Comparison of ENCODE assay signal across 8 cellular contexts in genomic region chr2:84515788-84516187, GRCh38. TPM values are rescaled to one million over a fixed set of nuclear protein-coding genes. Genes with fewer than 3 reads are reported as not detected.
DNase-seq lines count a peak whose midpoint lies in the region; ATAC-seq, FAIRE-seq and TF ChIP-seq lines count a peak whose summit lies in the region.

No MANE protein-coding gene starts in this region.

- H3K4me1 Mint-ChIP-seq in osteocyte (ENCODE audit: unreplicated experiment) = peaks cover 5% of the 10 kb centered on the region

- H3K36me3 Mint-ChIP-seq in osteocyte (ENCODE audit: unreplicated experiment) = no peaks in the 10 kb centered on the region

- ATAC-seq in SK-N-SH treated with all-trans-retinoic acid at 6 μM for 48 hours = peak; percentile 8
- ATAC-seq in HG02588 (IDR thresholded peaks at IDR 0.05; ENCODE audit: unreplicated experiment) = no peak
- no peak for ATAC-seq in GM21737 (IDR thresholded peaks at IDR 0.05; ENCODE audit: unreplicated experiment)

- peak overlapping the region; percentile 79 for H3K4me3 Mint-ChIP-seq in osteocyte (ENCODE audit: unreplicated experiment)

- no peak for TF ChIP-seq POLR2A in esophagus squamous epithelium (IDR thresholded peaks at IDR 0.05)

- peak overlapping the region; percentile 45 for H3K27ac Mint-ChIP-seq in osteocyte (ENCODE audit: unreplicated experiment)

- FAIRE-seq in small intestine (lab: Jason Lieb, UNC) = no peak

- peaks cover 37% of the 10 kb centered on the region for H3K27me3 Mint-ChIP-seq in osteocyte (ENCODE audit: unreplicated experiment)

- no peak overlapping the region for H3K9ac ChIP-seq in BLaER1

- peaks cover 9% of the 10 kb centered on the region; the same call in 1 of the 2 replicates for H3K4me1 ChIP-seq in BLaER1
- H3K4me1 ChIP-seq in esophagus squamous epithelium = peaks cover 0 to 14% (median 4%) of the 10 kb centered on the region in 3 donors
- H3K4me1 ChIP-seq in small intestine (ENCODE audit: control insufficient read depth in 2 of 2, insufficient read depth in 1 of 2, low read depth in 1 of 2, low read length in 1 of 2) = no peaks in the 10 kb centered on the region

- intact Hi-C loops in esophagus squamous epithelium (cut with DNase I) = no loop called here

- WGBS in esophagus squamous epithelium, 2 donors = 52 to 56% methylated on average over 8 to 9 of the region's 9 CpGs
- 44 to 51% (median 47%) methylated on average over 9 of the region's 9 CpGs for WGBS in small intestine, 3 donors

- TF ChIP-seq CTCF in esophagus squamous epithelium (IDR thresholded peaks at IDR 0.05) (no peak), osteocyte (IDR thresholded peaks at IDR 0.05) (no peak)

- H3K27ac ChIP-seq in BLaER1 = no peak overlapping the region
- H3K27ac ChIP-seq in esophagus squamous epithelium = peak overlapping the region in 1 of 4 donors; percentile 7
- H3K27ac ChIP-seq in small intestine (ENCODE audit: low read depth in 1 of 2, low read length in 1 of 2) = no peak overlapping the region

- no peak overlapping the region for H3K4me3 ChIP-seq in BLaER1
- peak overlapping the region; percentile 29 to 67 (median 45) for H3K4me3 ChIP-seq in esophagus squamous epithelium
- H3K4me3 ChIP-seq in small intestine (ENCODE audit: low read depth in 1 of 2, low read length in 2 of 2) = no peak overlapping the region

- peaks cover 17% of the 10 kb centered on the region for H3K9me3 ChIP-seq in BLaER1
- no peaks in the 10 kb centered on the region for H3K9me3 ChIP-seq in esophagus squamous epithelium
- no peaks in the 10 kb centered on the region for H3K9me3 ChIP-seq in small intestine (ENCODE audit: control insufficient read depth, low read depth)

- DNase-seq in esophagus squamous epithelium (lab: John Stamatoyannopoulos, UW) = no peak
- no peak for DNase-seq in osteocyte (ENCODE audit: extremely low spot score, unreplicated experiment)
- no peak for DNase-seq in small intestine
- no peak for DNase-seq in DMS53 treated with DMSO at 0.1 percent for 48 hours (lab: John Stamatoyannopoulos, UW; ENCODE audit: unreplicated experiment)

- H4K20me1 ChIP-seq in BLaER1 = no peaks in the 10 kb centered on the region

- no peaks in the 10 kb centered on the region for H3K36me3 ChIP-seq in BLaER1
- H3K36me3 ChIP-seq in esophagus squamous epithelium = no peaks in the 10 kb centered on the region
- no peaks in the 10 kb centered on the region for H3K36me3 ChIP-seq in small intestine (ENCODE audit: control insufficient read depth in 2 of 2, insufficient read depth in 2 of 2, low read length in 2 of 2)

- peaks cover 5% of the 10 kb centered on the region for H3K9me3 Mint-ChIP-seq in osteocyte (ENCODE audit: unreplicated experiment)

- H3K27me3 ChIP-seq in BLaER1 (no peaks in the 10 kb centered on the region), esophagus squamous epithelium (no peaks in the 10 kb centered on the region), small intestine (ENCODE audit: control insufficient read depth in 2 of 2, insufficient read depth in 2 of 2, low read length in 2 of 2) (no peaks in the 10 kb centered on the region)

- peak overlapping the region; percentile 51 for H3K4me2 ChIP-seq in BLaER1

TF ChIP-seq in SK-N-SH treated with all-trans-retinoic acid at 6 μM for 48 hours, 23 proteins besides CTCF, POLR2A, EP300 and RAD21:
- TF ChIP-seq OSR1 (CRISPR knock-in tag; IDR thresholded peaks at IDR 0.05) = no peak
- TF ChIP-seq ZNF565 (CRISPR knock-in tag; conservative IDR thresholded peaks at IDR 0.05; ENCODE audit: low read depth) = no peak
- no peak for TF ChIP-seq CSDC2 (CRISPR knock-in tag; IDR thresholded peaks at IDR 0.05)
- TF ChIP-seq ESRRG (CRISPR knock-in tag; IDR thresholded peaks at IDR 0.05) = no peak
- no peak for TF ChIP-seq TOX (CRISPR knock-in tag; IDR thresholded peaks at IDR 0.05; ENCODE audit: borderline replicate concordance)
- no peak for TF ChIP-seq BACH2 (CRISPR knock-in tag; IDR thresholded peaks at IDR 0.05; ENCODE audit: borderline replicate concordance)
- TF ChIP-seq TSHZ2 (CRISPR knock-in tag; IDR thresholded peaks at IDR 0.05) = no peak
- no peak for TF ChIP-seq ZFP3 (CRISPR knock-in tag; IDR thresholded peaks at IDR 0.05)
- no peak for TF ChIP-seq ZFP30 (CRISPR knock-in tag; IDR thresholded peaks at IDR 0.05)
- TF ChIP-seq ISL1 (CRISPR knock-in tag; IDR thresholded peaks at IDR 0.05) = no peak
- TF ChIP-seq ZNF8 (CRISPR knock-in tag; IDR thresholded peaks at IDR 0.05) = no peak
- TF ChIP-seq POU6F1 (CRISPR knock-in tag; IDR thresholded peaks at IDR 0.05; ENCODE audit: borderline replicate concordance, low read depth) = no peak
- TF ChIP-seq ARNTL (CRISPR knock-in tag; IDR thresholded peaks at IDR 0.05; ENCODE audit: borderline replicate concordance, low read depth) = no peak
- no peak for TF ChIP-seq GLIS3 (CRISPR knock-in tag; IDR thresholded peaks at IDR 0.05)
- no peak for TF ChIP-seq RARB (CRISPR knock-in tag; IDR thresholded peaks at IDR 0.05)
- TF ChIP-seq ZC3H10 (CRISPR knock-in tag; IDR thresholded peaks at IDR 0.05) = no peak
- no peak for TF ChIP-seq CREB5 (CRISPR knock-in tag; IDR thresholded peaks at IDR 0.05; ENCODE audit: low read depth)
- no peak for TF ChIP-seq ZNF70 (CRISPR knock-in tag; IDR thresholded peaks at IDR 0.05)
- no peak for TF ChIP-seq SNAI2 (CRISPR knock-in tag; IDR thresholded peaks at IDR 0.05)

RNA-seq across cellular contexts. Expression of gene DNAH6, which starts 0.5 kb away (rescaled TPM):
- total RNA-seq in esophagus squamous epithelium (under 1 TPM in 3 of 4 donors, not detected in 1; 0.06 to 0.38 (median 0.13) TPM), osteocyte (0.10 TPM in 1 of 2 replicates, not detected in the other)
- polyA plus RNA-seq in small intestine = under 1 TPM in 2 of 3 donors, not detected in 1; 0.22 to 0.24 TPM

RNA-seq across cellular contexts. Expression of gene SUCLG1, which starts 56.7 kb away (rescaled TPM):
- 10 to 100 TPM; 66.6 to 90.6 (median 78.0) TPM for total RNA-seq in esophagus squamous epithelium
- total RNA-seq in osteocyte = 51.8 and 52.4 TPM in 2 replicates
- 100 to 1,000 TPM; 224 to 777 (median 462) TPM for polyA plus RNA-seq in small intestine

Comparison
In these comparisons a context has a peak if more than half of its experiments do, and no peak if none do; other contexts are left out.
1. H3K4me3 ChIP-seq: peak in esophagus squamous epithelium (4 of 4); none in BLaER1 (single experiment) and small intestine (0 of 2).